ENCODE assay signal across 8 cellular contexts in the genomic region with DNA sequence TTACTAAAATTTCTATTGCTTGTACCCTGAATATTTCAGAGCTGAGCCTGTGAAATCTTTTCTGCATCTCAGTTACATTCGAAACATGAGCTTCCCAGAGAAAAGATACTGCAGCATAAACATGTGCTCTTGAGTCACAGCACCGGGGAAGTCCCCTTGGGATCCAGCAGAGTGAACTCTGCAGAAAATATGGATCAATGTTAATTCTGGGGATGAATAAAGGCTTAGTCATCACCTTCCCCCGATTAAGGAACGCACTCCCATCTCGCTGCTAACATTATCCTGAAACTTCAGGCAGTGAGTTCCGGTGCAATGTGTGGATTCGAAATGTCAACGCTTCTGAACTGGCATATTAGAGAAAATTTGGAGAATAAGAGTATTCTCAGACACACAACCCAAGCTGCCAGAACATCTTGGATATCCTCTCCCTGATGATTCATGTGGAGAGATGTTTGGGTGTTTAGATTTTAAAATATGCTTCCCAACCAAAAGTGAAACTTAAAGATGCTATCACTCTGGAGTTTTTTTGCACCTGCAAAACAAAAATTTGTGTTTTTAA.
A peak's percentile ranks its signal among the peaks of the same experiment; 100 is the strongest.
DNase-seq lines count a peak whose midpoint lies in the region; ATAC-seq and TF ChIP-seq lines count a peak whose summit lies in the region.

No MANE protein-coding gene starts in this region.

- H3K27me3 Mint-ChIP-seq in CD4-positive, CD25-positive, alpha-beta regulatory T cell = no peaks in the 10 kb centered on the region
- H3K27me3 Mint-ChIP-seq in chondrocyte (ENCODE audit: low read depth) (no peaks in the 10 kb centered on the region), T-cell (no peaks in the 10 kb centered on the region)

- H3K9me3 ChIP-seq in CD4-positive, CD25-positive, alpha-beta regulatory T cell (ENCODE audit: control insufficient read depth in 2 of 2, low read length in 2 of 2) = no peaks in the 10 kb centered on the region
- H3K9me3 ChIP-seq in muscle layer of duodenum (ENCODE audit: control insufficient read depth in 1 of 2, low read length in 2 of 2) = no peaks in the 10 kb centered on the region

- peak overlapping the region in 1 of 3 donors; percentile 40 for H3K27ac Mint-ChIP-seq in CD4-positive, CD25-positive, alpha-beta regulatory T cell
- H3K27ac Mint-ChIP-seq in chondrocyte (ENCODE audit: unreplicated experiment) = peak overlapping the region; percentile 88
- H3K27ac Mint-ChIP-seq in T-cell = peak overlapping the region in 1 of 2 donors; percentile 53

- TF ChIP-seq CTCF in chondrocyte (IDR thresholded peaks at IDR 0.05) = no peak

- CTCF ChIA-PET in T-cell (lab: Charles Lee) = interaction anchor here in 1 of 2 donors (0.5 to 0.9 kb wide), 2 partner anchors 119 to 266 kb away, joined by 3 to 4 read pairs; partner anchors contain the start of genes CASP3 and PRIMPOL

- no peak overlapping the region for H3K27ac ChIP-seq in CD4-positive, CD25-positive, alpha-beta regulatory T cell (ENCODE audit: insufficient read depth, low read length, poor library complexity, severe bottlenecking)
- peak overlapping the region; percentile 87 for H3K27ac ChIP-seq in muscle layer of duodenum (ENCODE audit: low read length)

- H3K27me3 ChIP-seq in CD4-positive, CD25-positive, alpha-beta regulatory T cell (ENCODE audit: control insufficient read depth, insufficient read depth, low read length) = no peaks in the 10 kb centered on the region
- no peaks in the 10 kb centered on the region for H3K27me3 ChIP-seq in muscle layer of duodenum (ENCODE audit: low read depth, low read length)

- peak overlapping the region in 2 of 4 donors; percentile 47 to 48 for H3K4me3 Mint-ChIP-seq in CD4-positive, CD25-positive, alpha-beta regulatory T cell
- H3K4me3 Mint-ChIP-seq in chondrocyte (ENCODE audit: unreplicated experiment) = peak overlapping the region; percentile 55
- peak overlapping the region in 1 of 3 donors; percentile 37 for H3K4me3 Mint-ChIP-seq in T-cell

- H3K4me1 ChIP-seq in CD4-positive, CD25-positive, alpha-beta regulatory T cell (ENCODE audit: control insufficient read depth, insufficient read depth, low read length, poor library complexity, severe bottlenecking) = peaks cover 45% of the 10 kb centered on the region
- H3K4me1 ChIP-seq in muscle layer of duodenum (ENCODE audit: control insufficient read depth in 1 of 2, insufficient read depth in 2 of 2, low read length in 2 of 2) = peaks cover 34 to 41% of the 10 kb centered on the region in 2 donors

- no peaks in the 10 kb centered on the region for H3K9me3 Mint-ChIP-seq in CD4-positive, CD25-positive, alpha-beta regulatory T cell
- no peaks in the 10 kb centered on the region for H3K9me3 Mint-ChIP-seq in chondrocyte (ENCODE audit: low read depth)
- no peaks in the 10 kb centered on the region for H3K9me3 Mint-ChIP-seq in T-cell

- DNase-seq in CD4-positive, CD25-positive, alpha-beta regulatory T cell = no peak
- peak; percentile 89 for DNase-seq in M059J (ENCODE audit: low read depth)
- no peak for DNase-seq in chondrocyte (ENCODE audit: low spot score)
- DNase-seq in germinal center (ENCODE audit: low spot score) = no peak
- no peak for DNase-seq in stimulated activated CD4-positive, alpha-beta T cell treated with anti-CD3 and anti-CD28 coated beads, Interleukin-4, amount 100 ng/mL, for 4 hours
- no peak for DNase-seq in NCI-H526 treated with DMSO at 0.1 percent for 48 hours (lab: John Stamatoyannopoulos, UW)
- DNase-seq in T-cell = no peak

- peak overlapping the region; percentile 69 for H3K4me3 ChIP-seq in CD4-positive, CD25-positive, alpha-beta regulatory T cell (ENCODE audit: low read depth, low read length)
- H3K4me3 ChIP-seq in muscle layer of duodenum (ENCODE audit: low read depth in 1 of 2, low read length in 2 of 2) = peak overlapping the region; percentile 50 to 55

- ATAC-seq in CD4-positive, CD25-positive, alpha-beta regulatory T cell (ENCODE audit: low read depth in 2 of 2) = no peak
- no peak for ATAC-seq in T-cell (replicated peaks in 1 of 4)

- H3K4me1 Mint-ChIP-seq in CD4-positive, CD25-positive, alpha-beta regulatory T cell = peaks cover 28 to 65% (median 48%) of the 10 kb centered on the region in 4 donors
- H3K4me1 Mint-ChIP-seq in chondrocyte (ENCODE audit: low read depth) (peaks cover 42% of the 10 kb centered on the region), T-cell (peaks cover 60 to 71% (median 70%) of the 10 kb centered on the region in 3 donors)

- POLR2A ChIA-PET in T-cell (lab: Charles Lee) = no interaction called here

- H3K36me3 Mint-ChIP-seq in CD4-positive, CD25-positive, alpha-beta regulatory T cell = peaks cover 24% of the 10 kb centered on the region
- H3K36me3 Mint-ChIP-seq in chondrocyte (ENCODE audit: low read depth) = peaks cover 11% of the 10 kb centered on the region
- peaks cover 38% of the 10 kb centered on the region for H3K36me3 Mint-ChIP-seq in T-cell

- peaks cover 22% of the 10 kb centered on the region for H3K36me3 ChIP-seq in CD4-positive, CD25-positive, alpha-beta regulatory T cell (ENCODE audit: control insufficient read depth, insufficient read depth, low read length)
- H3K36me3 ChIP-seq in muscle layer of duodenum (ENCODE audit: control insufficient read depth in 1 of 2, insufficient read depth in 2 of 2, low read length in 2 of 2) = peaks cover 7 to 13% of the 10 kb centered on the region in 2 donors
